ENCODE assay signal across 26 cellular contexts in the genomic region with DNA sequence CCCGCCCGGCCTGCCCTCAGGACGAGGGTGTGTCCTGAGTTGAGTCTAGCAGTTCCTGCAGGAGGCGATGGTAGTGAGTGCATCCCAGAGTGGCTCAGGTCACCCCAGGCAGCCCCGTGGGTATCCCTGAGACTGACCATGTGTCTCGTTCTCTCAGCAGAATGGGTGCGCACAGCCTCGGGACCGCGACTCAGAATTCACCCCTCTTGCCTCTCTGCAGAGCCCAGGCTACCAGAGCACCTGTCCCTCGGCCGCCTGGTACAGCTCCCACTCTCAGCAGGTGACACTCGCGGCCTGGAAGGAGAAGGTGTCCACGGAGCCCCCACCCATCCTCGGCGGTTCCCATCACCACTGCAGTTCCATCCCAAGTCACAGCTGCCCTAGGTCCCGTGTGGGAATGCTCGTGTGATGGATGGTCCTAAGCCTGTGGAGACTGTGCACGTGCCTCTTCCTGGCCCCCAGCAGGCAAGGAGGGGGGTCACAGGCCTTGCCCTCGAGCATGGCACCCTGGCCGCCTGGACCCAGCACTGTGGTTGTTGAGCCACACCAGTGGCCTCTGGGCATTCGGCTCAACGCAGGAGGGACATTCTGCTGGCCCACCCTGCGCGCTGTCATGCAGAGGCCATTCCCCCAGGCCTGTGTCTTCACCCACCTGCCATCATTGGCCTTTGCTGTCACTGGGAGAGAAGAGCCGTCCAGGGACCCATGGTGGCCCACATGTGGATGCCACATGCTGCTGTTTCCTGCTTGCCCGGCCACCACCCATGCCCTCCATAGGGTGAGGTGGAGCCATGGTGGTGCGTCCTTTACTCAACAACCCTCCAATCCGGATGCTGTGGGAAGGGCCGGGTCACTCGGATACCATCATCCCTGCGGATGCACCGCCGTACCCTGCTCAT.
"Had no signal": no experiment of that assay in that cellular context is flagged by ENCODE, and none has a peak within 500 bp of the region (broad histone marks: within the 10 kb centered on the region; RNA-seq: fewer than 3 reads in every experiment).

No MANE protein-coding gene starts in this region.

- H3K36me3 ChIP-seq: brain microvascular endothelial cell, uterus had no signal

- H3K9me3 ChIP-seq: heart left ventricle, left ventricle myocardium inferior, pancreas, psoas muscle, right atrium auricular region, thoracic aorta, uterus had no signal

- H3K9me3 Mint-ChIP-seq: activated naive CD4-positive, alpha-beta T cell treated with anti-CD3 and anti-CD28 coated beads, Interleukin-2, amount 10 ng/mL, durations not matched to agents 7 days and 5 days; activated T-helper 1 cell treated with anti-CD3 and anti-CD28 coated beads, Interleukin-12 subunit alpha, Interleukin-12 subunit beta, Interleukin-2, Interleukin-4 antibody, amounts not matched to agents 30 ng/mL and 10 ng/mL and 1 ng/mL, durations not matched to agents 14 hours and 24 hours and 36 hours; naive B cell; nephron progenitor cell; T-helper 2 cell treated with Interferon-gamma antibody and Interleukin-4, amounts not matched to agents 5 μg/mL and 100 μg/mL, for 36 hours had no signal

- H3K27ac Mint-ChIP-seq: activated naive CD4-positive, alpha-beta T cell treated with anti-CD3 and anti-CD28 coated beads, Interleukin-2, amount 10 ng/mL, durations not matched to agents 7 days and 5 days; activated T-helper 1 cell treated with anti-CD3 and anti-CD28 coated beads, Interleukin-12 subunit alpha, Interleukin-12 subunit beta, Interleukin-2, Interleukin-4 antibody, amounts not matched to agents 30 ng/mL and 10 ng/mL and 1 ng/mL, durations not matched to agents 14 hours and 24 hours and 36 hours; naive B cell; nephron progenitor cell; T-helper 2 cell treated with Interferon-gamma antibody and Interleukin-4, amounts not matched to agents 5 μg/mL and 100 μg/mL, for 36 hours had no signal

- H3K27me3 ChIP-seq: brain microvascular endothelial cell, heart left ventricle, pancreas, right atrium auricular region, uterus had no signal

- ATAC-seq: activated CD4-positive, CD25-positive, alpha-beta regulatory T cell treated with anti-CD3 and anti-CD28 coated beads, Interleukin-2, amount 50 U/mL, for 24 hours; esophagus mucosa; heart left ventricle; pancreas; psoas muscle had no signal

- H3K27me3 Mint-ChIP-seq: activated naive CD4-positive, alpha-beta T cell treated with anti-CD3 and anti-CD28 coated beads, Interleukin-2, amount 10 ng/mL, durations not matched to agents 7 days and 5 days; naive B cell had no signal

- H3K4me1 ChIP-seq: psoas muscle, uterus had no signal

- H3K27ac ChIP-seq: brain microvascular endothelial cell, heart left ventricle, left ventricle myocardium inferior, pancreas, psoas muscle, right atrium auricular region, thoracic aorta, uterus had no signal

- H3K4me3 Mint-ChIP-seq: activated naive CD4-positive, alpha-beta T cell treated with anti-CD3 and anti-CD28 coated beads, Interleukin-2, amount 10 ng/mL, durations not matched to agents 7 days and 5 days; activated T-helper 1 cell treated with anti-CD3 and anti-CD28 coated beads, Interleukin-12 subunit alpha, Interleukin-12 subunit beta, Interleukin-2, Interleukin-4 antibody, amounts not matched to agents 30 ng/mL and 10 ng/mL and 1 ng/mL, durations not matched to agents 14 hours and 24 hours and 36 hours; naive B cell; nephron progenitor cell; T-helper 2 cell treated with Interferon-gamma antibody and Interleukin-4, amounts not matched to agents 5 μg/mL and 100 μg/mL, for 36 hours had no signal

- FAIRE-seq: astrocyte, pancreas had no signal

- DNase-seq: activated CD4-positive, alpha-beta T cell treated with anti-CD3 and anti-CD28 coated beads for 48 hours; activated CD4-positive, alpha-beta T cell treated with anti-CD3 and anti-CD28 coated beads, Interleukin-2, amount 50 U/mL, for 48 hours; activated CD8-positive, alpha-beta memory T cell treated with anti-CD3 and anti-CD28 coated beads for 24 hours; activated effector memory CD4-positive, alpha-beta T cell treated with anti-CD3 and anti-CD28 coated beads, Interleukin-2, amount 50 U/mL, for 16 hours; activated naive CD4-positive, alpha-beta T cell treated with anti-CD3 and anti-CD28 coated beads, Interleukin-2, amount 10 ng/mL, durations not matched to agents 7 days and 5 days; brain microvascular endothelial cell; caudate nucleus; foreskin fibroblast; left ventricle myocardium inferior; mammary epithelial cell; naive B cell; nephron progenitor cell; stimulated activated naive CD4-positive, alpha-beta T cell; T-helper 1 cell; trophoblast cell; uterus had no signal

- H3K4me3 ChIP-seq: heart left ventricle, left ventricle myocardium inferior, pancreas, psoas muscle, right atrium auricular region, thoracic aorta, uterus had no signal

- H3K4me1 Mint-ChIP-seq: activated naive CD4-positive, alpha-beta T cell treated with anti-CD3 and anti-CD28 coated beads, Interleukin-2, amount 10 ng/mL, durations not matched to agents 7 days and 5 days had no signal
